ENCODE assay signal across 8 cellular contexts in the genomic region with DNA sequence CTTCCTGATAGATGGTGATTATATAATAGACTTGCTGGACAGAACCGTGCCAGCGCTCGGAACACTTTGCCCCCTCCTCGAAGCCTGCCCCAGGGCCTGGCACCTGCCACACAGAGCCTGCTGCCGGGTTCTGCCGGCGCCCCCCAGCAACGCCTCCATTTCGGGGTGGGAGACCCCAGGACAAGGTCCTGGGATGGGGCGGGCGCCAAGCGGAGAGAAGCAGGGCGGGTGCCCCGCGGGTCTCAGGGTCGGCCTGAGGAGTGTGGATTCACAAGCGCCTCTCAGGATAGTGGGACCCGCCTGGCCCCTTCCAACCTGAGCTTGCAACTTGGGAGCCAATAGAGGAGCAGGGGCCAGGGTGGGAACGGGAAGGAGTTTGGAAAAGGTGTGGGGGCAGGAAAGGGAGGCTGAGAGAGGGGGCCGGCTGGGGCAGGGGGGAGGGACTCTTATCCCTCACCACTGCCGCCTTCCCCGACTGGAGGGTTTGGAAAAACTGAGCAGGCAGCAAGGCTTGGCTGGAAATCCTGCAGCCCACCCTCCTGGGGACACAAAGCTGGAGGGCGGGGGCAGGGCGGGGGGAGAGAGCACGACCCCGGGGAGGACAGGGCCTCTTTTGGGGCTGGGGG. TPM values are rescaled to one million over a fixed set of nuclear protein-coding genes. Genes with fewer than 3 reads are reported as not detected.
DNase-seq lines count a peak whose midpoint lies in the region; ATAC-seq and TF ChIP-seq lines count a peak whose summit lies in the region.

No MANE protein-coding gene starts in this region.

- peaks cover 26 to 58% (median 34%) of the 10 kb centered on the region in 4 donors for H3K4me1 Mint-ChIP-seq in CD4-positive, alpha-beta memory T cell

- H3K9me2 ChIP-seq in OCI-LY7 (ENCODE audit: insufficient read depth, low read length) (no peaks in the 10 kb centered on the region), hepatocyte (replicated peaks; ENCODE audit: insufficient read depth) (no peaks in the 10 kb centered on the region)

- H3K9me3 ChIP-seq in CD4-positive, alpha-beta memory T cell (ENCODE audit: control insufficient read depth in 1 of 2, low read length in 2 of 2): no peaks in the 10 kb centered on the region
- H3K9me3 ChIP-seq in OCI-LY7 (ENCODE audit: low read length) (no peaks in the 10 kb centered on the region), hepatocyte (ENCODE audit: low read depth) (no peaks in the 10 kb centered on the region), sigmoid colon (no peaks in the 10 kb centered on the region)

- no peak for TF ChIP-seq POLR2A in sigmoid colon (IDR thresholded peaks at IDR 0.05)

- DNase-seq in CD4-positive, alpha-beta memory T cell: peak in 1 of 5 donors; percentile 47
- DNase-seq in HCEC 1CT: peak; percentile 44
- DNase-seq in OCI-LY7 (ENCODE audit: low spot score): peak; percentile 59
- peak in 54 of 58 donors; percentile 65 to 96 (median 85) for DNase-seq in anterior cingulate cortex (lab: John Stamatoyannopoulos, UW)
- peak; percentile 84 for DNase-seq in hepatocyte (ENCODE audit: low spot score)
- DNase-seq in sigmoid colon: peak; percentile 88
- DNase-seq in middle frontal gyrus (ENCODE audit: extremely low spot score, low spot score): no peak

- intact Hi-C loops in CD4-positive, alpha-beta memory T cell (cut with micrococcal nuclease): loop anchor here (1.0 to 5.0 kb wide), 7 partner anchors 15 to 168 kb away; a partner anchor contains a TSS
- intact Hi-C loops in OCI-LY7 (cut with micrococcal nuclease; ENCODE audit: unreplicated experiment): loop anchor here (1.0 to 2.0 kb wide), 3 partner anchors 58 to 166 kb away; a partner anchor contains a TSS
- intact Hi-C loops in sigmoid colon (cut with DNase I): loop anchor here (5.0 kb wide), 2 partner anchors 37 to 322 kb away; a partner anchor contains a TSS

- peaks cover 0 to 6% (median 1%) of the 10 kb centered on the region in 8 donors for H3K9me3 Mint-ChIP-seq in CD4-positive, alpha-beta memory T cell

- peak overlapping the region; percentile 98 to 100 (median 100) for H3K27ac Mint-ChIP-seq in CD4-positive, alpha-beta memory T cell

- POLR2A ChIA-PET in CD4-positive, alpha-beta memory T cell (lab: Charles Lee; ENCODE audit: partially characterized antibody): interaction anchor here (0.7 to 5.0 kb wide), 13 partner anchors 11 to 982 kb away, joined by 3 to 40 read pairs (median 3); a partner anchor contains a TSS
- POLR2A ChIA-PET in OCI-LY7 (lab: Charles Lee): interaction anchor here (2.3 kb wide), 1 partner anchor 15 kb away, joined by 13 read pairs; no protein-coding TSS in a partner anchor

- H4K20me1 ChIP-seq in OCI-LY7 (ENCODE audit: insufficient read depth, low read length) (no peaks in the 10 kb centered on the region), hepatocyte (ENCODE audit: insufficient read depth, poor library complexity, severe bottlenecking) (no peaks in the 10 kb centered on the region)

- ATAC-seq in HG03565 (IDR thresholded peaks at IDR 0.05; ENCODE audit: unreplicated experiment): no peak

- no peaks in the 10 kb centered on the region for H3K36me3 ChIP-seq in CD4-positive, alpha-beta memory T cell (ENCODE audit: insufficient read depth, low read length)
- no peaks in the 10 kb centered on the region for H3K36me3 ChIP-seq in OCI-LY7 (ENCODE audit: insufficient read depth, low read length)
- no peaks in the 10 kb centered on the region for H3K36me3 ChIP-seq in hepatocyte (replicated peaks; ENCODE audit: insufficient read depth, low read depth)
- H3K36me3 ChIP-seq in sigmoid colon: no peaks in the 10 kb centered on the region

- CTCF ChIA-PET in CD4-positive, alpha-beta memory T cell (lab: Charles Lee; ENCODE audit: partially characterized antibody): interaction anchor here (1.3 to 3.6 kb wide), 9 partner anchors 11 to 237 kb away, joined by 4 to 33 read pairs (median 11); a partner anchor contains a TSS
- CTCF ChIA-PET in OCI-LY7 (lab: Charles Lee; ENCODE audit: unreplicated experiment): interaction anchor here (0.6 to 3.2 kb wide), 3 partner anchors 15 to 183 kb away, joined by 3 to 31 read pairs (median 13); no protein-coding TSS in a partner anchor

- H3K27ac ChIP-seq in CD4-positive, alpha-beta memory T cell (ENCODE audit: low read depth, low read length): peak overlapping the region; percentile 99
- H3K27ac ChIP-seq in OCI-LY7 (ENCODE audit: low read depth, low read length, poor library complexity, severe bottlenecking) (peak overlapping the region; percentile 76), hepatocyte (peak overlapping the region; percentile 98), sigmoid colon (peak overlapping the region; percentile 95 to 100 (median 100))

- peak overlapping the region; percentile 89 to 97 for H3K4me3 ChIP-seq in CD4-positive, alpha-beta memory T cell (ENCODE audit: low read length in 2 of 2)
- H3K4me3 ChIP-seq in OCI-LY7 (ENCODE audit: low read depth, low read length, poor library complexity, severe bottlenecking) (peak overlapping the region; percentile 71), hepatocyte (peak overlapping the region; percentile 73), sigmoid colon (peak overlapping the region; percentile 82 to 91 (median 84))

- H2AFZ ChIP-seq in OCI-LY7 (ENCODE audit: low read length) (peak overlapping the region; percentile 48; the same call in 1 of the 2 replicates), hepatocyte (peak overlapping the region; percentile 70)

- no peak for TF ChIP-seq EP300 in sigmoid colon (IDR thresholded peaks at IDR 0.05)

- H3K4me1 ChIP-seq in CD4-positive, alpha-beta memory T cell (ENCODE audit: insufficient read depth, low read length): peaks cover 36% of the 10 kb centered on the region
- H3K4me1 ChIP-seq in OCI-LY7 (ENCODE audit: insufficient read depth, low read length, poor library complexity, severe bottlenecking) (peaks cover 37% of the 10 kb centered on the region), hepatocyte (ENCODE audit: insufficient read depth) (peaks cover 28% of the 10 kb centered on the region), sigmoid colon (peaks cover 0 to 55% (median 46%) of the 10 kb centered on the region in 4 donors)

- peak overlapping the region; percentile 85 to 97 (median 94) for H3K4me3 Mint-ChIP-seq in CD4-positive, alpha-beta memory T cell

- peaks cover 4 to 37% of the 10 kb centered on the region in 2 donors for H3K36me3 Mint-ChIP-seq in CD4-positive, alpha-beta memory T cell

- whole genome bisulfite sequencing in hepatocyte (ENCODE audit: low lambda C conversion rate, missing lambda C conversion rate): under 1% methylated on average over 18 of the region's 26 CpGs
- WGBS in sigmoid colon, 2 donors: 1% methylated on average over 26 of the region's 26 CpGs

- no peak for TF ChIP-seq CTCF in OCI-LY7 (conservative IDR thresholded peaks at IDR 0.05; ENCODE audit: low read length)
- TF ChIP-seq CTCF in hepatocyte (IDR thresholded peaks at IDR 0.05; ENCODE audit: poor library complexity): no peak
- no peak for TF ChIP-seq CTCF in sigmoid colon (IDR thresholded peaks at IDR 0.05)

- BruUV-seq in OCI-LY7 (replicated peaks; lab: Mats Ljungman, UMichigan): no TSS peak

- H3K4me2 ChIP-seq in OCI-LY7 (ENCODE audit: low read length) (peak overlapping the region; percentile 87), hepatocyte (peak overlapping the region; percentile 92)

- H3K79me2 ChIP-seq in OCI-LY7 (ENCODE audit: insufficient read depth, low read depth, low read length): peaks cover 13% of the 10 kb centered on the region; the same call in 1 of the 2 replicates
- peaks cover 23% of the 10 kb centered on the region for H3K79me2 ChIP-seq in hepatocyte

- no peaks in the 10 kb centered on the region for H3K27me3 ChIP-seq in CD4-positive, alpha-beta memory T cell (ENCODE audit: insufficient read depth, low read length)
- H3K27me3 ChIP-seq in hepatocyte: no peaks in the 10 kb centered on the region
- no peaks in the 10 kb centered on the region for H3K27me3 ChIP-seq in sigmoid colon

- H3K27me3 Mint-ChIP-seq in CD4-positive, alpha-beta memory T cell: peaks cover 1 to 2% of the 10 kb centered on the region in 2 donors

RNA-seq across cellular contexts. Expression of a gene that starts 3.3 kb away (rescaled TPM):
- total RNA-seq in CD4-positive, alpha-beta memory T cell: 100 to 1,000 TPM; 216 to 232 TPM
- 10 to 100 TPM in 1 of 2 donors, under 1 TPM in 1; 0.45 to 10.9 TPM for polyA plus RNA-seq in CD4-positive, alpha-beta memory T cell
- total RNA-seq in OCI-LY7 (2014; rRNA removed; shearing (Covaris generic)): 3.7 and 6.4 TPM in 2 replicates
- total RNA-seq in OCI-LY7 (2022) (14.8 and 16.6 TPM in 2 replicates), hepatocyte (7.8 and 25.3 TPM in 2 replicates), sigmoid colon (10 to 100 TPM in 3 of 4 donors, 1 to 10 TPM in 1; 7.9 to 46.5 (median 10.8) TPM)
- polyA plus RNA-seq in hepatocyte (18.0 and 18.1 TPM in 2 replicates), sigmoid colon (10 to 100 TPM in 1 of 3 donors, 1 to 10 TPM in 2; 4.8 to 33.2 (median 7.4) TPM)

RNA-seq across cellular contexts. Expression of a gene that starts 27.1 kb away (rescaled TPM):
- total RNA-seq in CD4-positive, alpha-beta memory T cell: not detected
- not detected for polyA plus RNA-seq in CD4-positive, alpha-beta memory T cell
- total RNA-seq in OCI-LY7 (2014; rRNA removed; shearing (Covaris generic)): 0.28 TPM in 1 of 2 replicates, not detected in the other
- 0.34 TPM in 1 of 2 replicates, not detected in the other for total RNA-seq in OCI-LY7 (2022)
- total RNA-seq in hepatocyte: 2.2 and 3.6 TPM in 2 replicates
- polyA plus RNA-seq in hepatocyte: 55.3 and 101 TPM in 2 replicates
- total RNA-seq in sigmoid colon: not detected
- polyA plus RNA-seq in sigmoid colon: not detected

RNA-seq across cellular contexts. Expression of a gene that starts 42.6 kb away (rescaled TPM):
- not detected for total RNA-seq in CD4-positive, alpha-beta memory T cell
- not detected for polyA plus RNA-seq in CD4-positive, alpha-beta memory T cell
- total RNA-seq in OCI-LY7 (2014; rRNA removed; shearing (Covaris generic)): not detected in 2 replicates
- total RNA-seq in OCI-LY7 (2022) (not detected in 2 replicates), hepatocyte (not detected in 2 replicates), sigmoid colon (not detected)
- polyA plus RNA-seq in hepatocyte (0.41 TPM in 1 of 2 replicates, not detected in the other), sigmoid colon (not detected)

RNA-seq across cellular contexts. Expression of a gene that starts 45.3 kb away (rescaled TPM):
- total RNA-seq in CD4-positive, alpha-beta memory T cell: 10 to 100 TPM; 21.1 to 21.5 TPM
- 10 to 100 TPM in 1 of 2 donors, 1 to 10 TPM in 1; 7.9 to 18.2 TPM for polyA plus RNA-seq in CD4-positive, alpha-beta memory T cell
- total RNA-seq in OCI-LY7 (2014; rRNA removed; shearing (Covaris generic)): 1.4 and 3.3 TPM in 2 replicates
- total RNA-seq in OCI-LY7 (2022) (7.1 and 7.3 TPM in 2 replicates), hepatocyte (not detected in 2 replicates), sigmoid colon (not detected)
- polyA plus RNA-seq in hepatocyte (0.11 and 0.29 TPM in 2 replicates), sigmoid colon (10 to 100 TPM in 1 of 3 donors, under 1 TPM in 2; under 0.01 to 11.5 (median 0.23) TPM)
